In the genomic region with DNA sequence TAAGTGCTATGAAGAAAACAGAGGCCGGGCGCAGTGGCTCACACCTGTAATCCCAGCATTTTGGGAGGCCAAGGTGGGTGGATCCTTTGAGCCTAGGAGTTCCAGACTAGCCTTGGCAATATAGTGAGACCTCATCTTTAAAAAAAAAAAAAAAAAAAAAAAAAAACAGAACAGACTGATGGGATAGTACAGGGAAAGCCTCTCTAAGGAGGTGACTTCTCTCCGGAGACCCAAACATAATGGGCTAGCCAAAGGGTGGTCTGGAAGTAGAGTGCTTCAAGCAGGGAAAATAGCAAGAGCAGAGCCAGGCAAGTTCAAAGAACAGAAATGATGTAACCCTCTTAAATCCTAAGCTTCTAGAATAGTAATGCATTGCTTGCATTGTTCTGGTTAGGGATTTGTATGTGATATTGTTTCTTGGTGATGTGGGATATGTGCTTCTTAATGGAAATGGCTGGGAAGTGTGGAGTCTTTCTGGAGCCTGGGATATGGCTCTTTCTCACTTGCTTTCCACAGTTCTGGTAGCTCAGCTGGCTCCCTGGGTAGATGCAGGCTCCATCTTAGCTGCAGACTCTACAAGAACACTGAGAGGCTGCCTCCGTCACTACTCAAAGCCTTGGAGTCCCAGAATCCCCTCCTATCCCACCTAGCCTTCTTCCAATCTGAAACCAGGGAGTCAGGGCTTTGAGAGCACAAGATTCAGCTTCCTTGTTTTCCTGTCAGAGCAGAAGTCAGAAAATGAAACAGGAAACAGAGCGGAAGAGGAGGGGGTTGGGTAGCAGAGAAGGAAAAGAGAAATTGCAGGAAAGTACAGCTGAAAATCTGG, we compare ENCODE assay signal across 8 cellular contexts. TPM values are rescaled to one million over a fixed set of nuclear protein-coding genes. Genes with fewer than 3 reads are reported as not detected.
A peak's percentile ranks its signal among the peaks of the same experiment; 100 is the strongest.
DNase-seq lines count a peak whose midpoint lies in the region; TF ChIP-seq lines count a peak whose summit lies in the region.

No MANE protein-coding gene starts in this region.

- no peak for TF ChIP-seq CTCF in HEK293 (tag by site-specific recombination; IDR thresholded peaks at IDR 0.05)
- no peak for TF ChIP-seq CTCF in RWPE1 (conservative IDR thresholded peaks at IDR 0.05; ENCODE audit: low read depth)
- TF ChIP-seq CTCF in neutrophil (IDR thresholded peaks at IDR 0.05) = no peak

- peaks cover 16% of the 10 kb centered on the region for H3K4me1 ChIP-seq in HEK293 (ENCODE audit: control insufficient read depth, insufficient read depth, low read length)
- H3K4me1 ChIP-seq in endocrine pancreas (ENCODE audit: control insufficient read depth, insufficient read depth, low read length) = peaks cover 3% of the 10 kb centered on the region
- H3K4me1 ChIP-seq in neutrophil (ENCODE audit: control insufficient read depth in 1 of 2, insufficient read depth in 1 of 2, low read depth in 1 of 2, low read length in 1 of 2) = peaks cover 49 to 59% of the 10 kb centered on the region in 2 experiments

- CTCF ChIA-PET in HEK293 (lab: Yijun Ruan, JAX) (interaction anchor here (0.6 to 2.1 kb wide), 5 partner anchors 14 to 184 kb away, joined by 3 to 13 read pairs (median 3); no protein-coding TSS in a partner anchor), RWPE1 (lab: Yijun Ruan, JAX) (interaction anchor here (0.5 to 1.2 kb wide), 6 partner anchors 15 to 255 kb away, joined by 3 to 8 read pairs (median 4); no protein-coding TSS in a partner anchor)

- no peak overlapping the region; the same call in 1 of the 2 replicates for H3K27ac ChIP-seq in HEK293 (ENCODE audit: extremely low read depth, low read depth, low read length)
- H3K27ac ChIP-seq in RWPE1 = peak overlapping the region; percentile 98
- peak overlapping the region; percentile 99 for H3K27ac ChIP-seq in neutrophil

- H3K9ac ChIP-seq in endocrine pancreas (ENCODE audit: control insufficient read depth, insufficient read depth, low read length) = no peak overlapping the region

- H3K27me3 ChIP-seq in endocrine pancreas (ENCODE audit: control insufficient read depth, insufficient read depth, low read length) (no peaks in the 10 kb centered on the region), neutrophil (no peaks in the 10 kb centered on the region)

- DNase-seq in RWPE1 (ENCODE audit: low spot score) (no peak), mucosa of gallbladder (ENCODE audit: low spot score) (no peak), NCI-H2171 (lab: John Stamatoyannopoulos, UW) (no peak), cerebellum (ENCODE audit: low spot score) (no peak), 8988T (no peak)

- POLR2A ChIA-PET in HEK293 (lab: Yijun Ruan, JAX) (interaction anchor here (1.3 to 3.8 kb wide), 3 partner anchors 11 to 93 kb away, joined by 3 to 31 read pairs (median 5); no protein-coding TSS in a partner anchor), RWPE1 (lab: Yijun Ruan, JAX; ENCODE audit: low non-redundant PET) (interaction anchor here (0.6 to 0.7 kb wide), 3 partner anchors 14 to 133 kb away, joined by 3 read pairs; no protein-coding TSS in a partner anchor)

- H3K9me3 ChIP-seq in HEK293 (ENCODE audit: control insufficient read depth, insufficient read depth, low read depth, low read length) (no peaks in the 10 kb centered on the region), endocrine pancreas (ENCODE audit: control insufficient read depth, low read length) (no peaks in the 10 kb centered on the region), neutrophil (no peaks in the 10 kb centered on the region)

- H3K4me3 ChIP-seq in HEK293 (ENCODE audit: low read depth, low read length) (no peak overlapping the region), endocrine pancreas (ENCODE audit: control insufficient read depth, insufficient read depth, low read length) (peak overlapping the region; percentile 15), neutrophil (ENCODE audit: low read depth in 1 of 2, low read length in 1 of 2) (peak overlapping the region; percentile 84 to 95)

- H3K36me3 ChIP-seq in HEK293 (ENCODE audit: control insufficient read depth in 2 of 2, insufficient read depth in 1 of 2, low read length in 2 of 2) = peaks cover 0 to 24% of the 10 kb centered on the region in 2 experiments; a peak in 1 of 3 replicates
- H3K36me3 ChIP-seq in endocrine pancreas (ENCODE audit: control insufficient read depth, insufficient read depth, low read length) = no peaks in the 10 kb centered on the region
- H3K36me3 ChIP-seq in neutrophil = peaks cover 10% of the 10 kb centered on the region

TF ChIP-seq in HEK293, 187 proteins besides CTCF, POLR2A, EP300 and RAD21:
- no peak for TF ChIP-seq ZNF341 (tag by site-specific recombination; IDR thresholded peaks at IDR 0.05; ENCODE audit: low read depth)
- TF ChIP-seq ZNF701 (tag by site-specific recombination; IDR thresholded peaks at IDR 0.05) = no peak
- TF ChIP-seq SP2 (tag by site-specific recombination; IDR thresholded peaks at IDR 0.05) = peak; percentile 7; the same call in 1 of the 2 replicates
- TF ChIP-seq ZNF600 (tag by site-specific recombination; IDR thresholded peaks at IDR 0.05) = peak; percentile 89; the same call in 1 of the 2 replicates
- no peak for TF ChIP-seq ZNF423 (tag by site-specific recombination; IDR thresholded peaks at IDR 0.05)
- TF ChIP-seq, protein P1, sequence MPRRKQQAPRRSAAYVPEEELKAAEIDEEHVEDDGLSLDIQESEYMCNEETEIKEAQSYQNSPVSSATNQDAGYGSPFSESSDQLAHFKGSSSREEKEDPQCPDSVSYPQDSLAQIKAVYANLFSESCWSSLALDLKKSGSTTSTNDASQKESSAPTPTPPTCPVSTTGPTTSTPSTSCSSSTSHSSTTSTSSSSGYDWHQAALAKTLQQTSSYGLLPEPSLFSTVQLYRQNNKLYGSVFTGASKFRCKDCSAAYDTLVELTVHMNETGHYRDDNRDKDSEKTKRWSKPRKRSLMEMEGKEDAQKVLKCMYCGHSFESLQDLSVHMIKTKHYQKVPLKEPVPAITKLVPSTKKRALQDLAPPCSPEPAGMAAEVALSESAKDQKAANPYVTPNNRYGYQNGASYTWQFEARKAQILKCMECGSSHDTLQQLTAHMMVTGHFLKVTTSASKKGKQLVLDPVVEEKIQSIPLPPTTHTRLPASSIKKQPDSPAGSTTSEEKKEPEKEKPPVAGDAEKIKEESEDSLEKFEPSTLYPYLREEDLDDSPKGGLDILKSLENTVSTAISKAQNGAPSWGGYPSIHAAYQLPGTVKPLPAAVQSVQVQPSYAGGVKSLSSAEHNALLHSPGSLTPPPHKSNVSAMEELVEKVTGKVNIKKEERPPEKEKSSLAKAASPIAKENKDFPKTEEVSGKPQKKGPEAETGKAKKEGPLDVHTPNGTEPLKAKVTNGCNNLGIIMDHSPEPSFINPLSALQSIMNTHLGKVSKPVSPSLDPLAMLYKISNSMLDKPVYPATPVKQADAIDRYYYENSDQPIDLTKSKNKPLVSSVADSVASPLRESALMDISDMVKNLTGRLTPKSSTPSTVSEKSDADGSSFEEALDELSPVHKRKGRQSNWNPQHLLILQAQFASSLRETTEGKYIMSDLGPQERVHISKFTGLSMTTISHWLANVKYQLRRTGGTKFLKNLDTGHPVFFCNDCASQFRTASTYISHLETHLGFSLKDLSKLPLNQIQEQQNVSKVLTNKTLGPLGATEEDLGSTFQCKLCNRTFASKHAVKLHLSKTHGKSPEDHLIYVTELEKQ (tag by site-specific recombination; IDR thresholded peaks at IDR 0.05; ENCODE audit: borderline replicate concordance) = no peak
- peak; percentile 84 for TF ChIP-seq PRDM1 (tag by site-specific recombination; IDR thresholded peaks at IDR 0.05)
- TF ChIP-seq ZNF2 (tag by site-specific recombination; IDR thresholded peaks at IDR 0.05) = no peak
- TF ChIP-seq ZFP69B (tag by site-specific recombination; IDR thresholded peaks at IDR 0.05) = no peak
- TF ChIP-seq, protein P2, sequence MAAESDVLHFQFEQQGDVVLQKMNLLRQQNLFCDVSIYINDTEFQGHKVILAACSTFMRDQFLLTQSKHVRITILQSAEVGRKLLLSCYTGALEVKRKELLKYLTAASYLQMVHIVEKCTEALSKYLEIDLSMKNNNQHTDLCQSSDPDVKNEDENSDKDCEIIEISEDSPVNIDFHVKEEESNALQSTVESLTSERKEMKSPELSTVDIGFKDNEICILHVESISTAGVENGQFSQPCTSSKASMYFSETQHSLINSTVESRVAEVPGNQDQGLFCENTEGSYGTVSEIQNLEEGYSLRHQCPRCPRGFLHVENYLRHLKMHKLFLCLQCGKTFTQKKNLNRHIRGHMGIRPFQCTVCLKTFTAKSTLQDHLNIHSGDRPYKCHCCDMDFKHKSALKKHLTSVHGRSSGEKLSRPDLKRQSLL (tag by site-specific recombination; IDR thresholded peaks at IDR 0.05) = peak; percentile 38; the same call in 1 of the 2 replicates
- TF ChIP-seq, protein P3, sequence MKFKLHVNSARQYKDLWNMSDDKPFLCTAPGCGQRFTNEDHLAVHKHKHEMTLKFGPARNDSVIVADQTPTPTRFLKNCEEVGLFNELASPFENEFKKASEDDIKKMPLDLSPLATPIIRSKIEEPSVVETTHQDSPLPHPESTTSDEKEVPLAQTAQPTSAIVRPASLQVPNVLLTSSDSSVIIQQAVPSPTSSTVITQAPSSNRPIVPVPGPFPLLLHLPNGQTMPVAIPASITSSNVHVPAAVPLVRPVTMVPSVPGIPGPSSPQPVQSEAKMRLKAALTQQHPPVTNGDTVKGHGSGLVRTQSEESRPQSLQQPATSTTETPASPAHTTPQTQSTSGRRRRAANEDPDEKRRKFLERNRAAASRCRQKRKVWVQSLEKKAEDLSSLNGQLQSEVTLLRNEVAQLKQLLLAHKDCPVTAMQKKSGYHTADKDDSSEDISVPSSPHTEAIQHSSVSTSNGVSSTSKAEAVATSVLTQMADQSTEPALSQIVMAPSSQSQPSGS (tag by site-specific recombination; IDR thresholded peaks at IDR 0.05; ENCODE audit: low read depth) = peak; percentile 57; the same call in 1 of the 2 replicates
- TF ChIP-seq, protein P4, sequence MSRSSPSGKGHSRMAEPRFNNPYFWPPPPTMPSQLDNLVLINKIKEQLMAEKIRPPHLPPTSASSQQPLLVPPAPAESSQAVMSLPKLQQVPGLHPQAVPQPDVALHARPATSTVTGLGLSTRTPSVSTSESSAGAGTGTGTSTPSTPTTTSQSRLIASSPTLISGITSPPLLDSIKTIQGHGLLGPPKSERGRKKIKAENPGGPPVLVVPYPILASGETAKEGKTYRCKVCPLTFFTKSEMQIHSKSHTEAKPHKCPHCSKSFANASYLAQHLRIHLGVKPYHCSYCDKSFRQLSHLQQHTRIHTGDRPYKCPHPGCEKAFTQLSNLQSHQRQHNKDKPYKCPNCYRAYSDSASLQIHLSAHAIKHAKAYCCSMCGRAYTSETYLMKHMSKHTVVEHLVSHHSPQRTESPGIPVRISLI (tag by site-specific recombination; IDR thresholded peaks at IDR 0.05) = peak; percentile 85
- TF ChIP-seq ZNF19 (tag by site-specific recombination; IDR thresholded peaks at IDR 0.05; ENCODE audit: low read depth) = no peak
- 0 out of 2 replicates have a peak, but pooled peaks have one; percentile 73 for TF ChIP-seq ZNF76 (tag by site-specific recombination; IDR thresholded peaks at IDR 0.05; ENCODE audit: borderline replicate concordance, low read depth)

RNA-seq across cellular contexts. Expression of a gene that starts 1.9 kb away (rescaled TPM):
- total RNA-seq in mucosa of gallbladder (19.3 TPM), cerebellum (6.5 TPM)

RNA-seq across cellular contexts. Expression of a gene that starts 40.7 kb away (rescaled TPM):
- total RNA-seq in mucosa of gallbladder = 20.4 TPM
- total RNA-seq in cerebellum = 8.4 TPM
